Comparison of ENCODE assay signal across 8 cellular contexts in the genomic region with DNA sequence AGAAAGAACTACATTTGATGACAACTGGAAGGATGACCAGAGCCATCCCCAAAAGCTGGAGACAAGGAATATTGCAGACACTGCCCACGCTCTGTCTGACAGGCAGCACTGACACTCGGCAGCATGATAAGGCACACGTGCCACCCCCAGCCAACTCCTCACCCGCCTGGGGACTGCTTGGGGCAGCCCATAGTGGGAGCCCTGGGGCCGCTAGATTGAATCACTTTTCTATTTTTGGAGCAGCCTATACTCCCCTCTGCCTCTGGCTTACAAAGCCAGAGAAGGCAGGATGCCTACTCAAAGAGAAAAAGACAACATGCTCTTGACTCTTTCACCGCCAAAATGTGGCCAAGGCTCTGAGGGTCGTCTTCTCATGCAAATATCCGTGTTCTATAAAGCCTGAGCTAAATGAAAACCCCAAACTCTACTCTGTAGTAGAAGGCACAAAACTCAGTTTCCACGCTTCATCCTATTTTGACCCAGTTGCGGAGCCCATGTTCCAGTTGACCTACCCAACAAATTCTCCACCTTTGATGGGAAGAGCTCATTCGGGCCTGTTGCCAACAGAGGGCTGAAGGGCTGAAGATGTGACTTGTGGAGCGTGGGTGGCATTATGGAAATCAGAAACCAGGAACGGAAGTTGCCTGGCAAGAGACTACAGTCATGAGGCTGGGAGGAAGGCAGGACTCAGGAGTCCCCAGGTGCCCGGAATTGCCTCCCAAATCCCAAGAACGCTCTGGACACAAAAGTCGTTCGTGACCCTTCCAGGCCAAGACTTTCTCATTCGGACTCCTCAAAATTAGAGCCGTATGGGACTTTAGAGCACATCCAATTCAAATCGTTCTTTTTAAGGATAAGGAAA. TPM values are rescaled to one million over a fixed set of nuclear protein-coding genes. Genes with fewer than 3 reads are reported as not detected.
A peak's percentile ranks its signal among the peaks of the same experiment; 100 is the strongest.
DNase-seq lines count a peak whose midpoint lies in the region; ATAC-seq and TF ChIP-seq lines count a peak whose summit lies in the region.

No MANE protein-coding gene starts in this region.

- peak overlapping the region; percentile 73 for H3K27ac ChIP-seq in Karpas-422 (ENCODE audit: low read length)
- H3K27ac ChIP-seq in epithelial cell of prostate: peak overlapping the region; percentile 87
- H3K27ac ChIP-seq in tibial nerve: peak overlapping the region in 3 of 4 donors; percentile 88 to 92 (median 91)

- TF ChIP-seq CTCF in natural killer cell (IDR thresholded peaks at IDR 0.05): no peak
- no peak for TF ChIP-seq CTCF in tibial nerve (IDR thresholded peaks at IDR 0.05)

- 14 to 16% methylated on average over 20 of the region's 20 CpGs for WGBS in tibial nerve, 2 donors

- H3K79me2 ChIP-seq in Karpas-422 (ENCODE audit: low read length): peaks cover 63% of the 10 kb centered on the region

- TF ChIP-seq POLR2A in tibial nerve (IDR thresholded peaks at IDR 0.05): no peak

- no peak overlapping the region for H2AFZ ChIP-seq in Karpas-422 (ENCODE audit: low read length)

- DNase-seq in AG08395 (ENCODE audit: low spot score) (peak; percentile 50), Karpas-422 (peak; percentile 79), epithelial cell of prostate (ENCODE audit: low read depth, low spot score) (no peak), natural killer cell (no peak), tibial nerve (ENCODE audit: low spot score in 2 of 2) (no peak)
- DNase-seq in activated CD4-positive, alpha-beta T cell treated with anti-CD3 and anti-CD28 coated beads for 4 hours: peak; percentile 18 to 30

- H4K20me1 ChIP-seq in Karpas-422 (ENCODE audit: insufficient read depth, low read depth, low read length): peaks cover 25% of the 10 kb centered on the region; the same call in 1 of the 2 replicates

- peak overlapping the region; percentile 95 to 97 for H3K27ac Mint-ChIP-seq in natural killer cell

- no peak for TF ChIP-seq EP300 in tibial nerve (IDR thresholded peaks at IDR 0.05)

- peak; percentile 42 for ATAC-seq in GM18519 (IDR thresholded peaks at IDR 0.05; ENCODE audit: low FRiP score, unreplicated experiment)
- ATAC-seq in natural killer cell: peak in 1 of 3 donors; percentile 22
- ATAC-seq in GM21381 (IDR thresholded peaks at IDR 0.05; ENCODE audit: unreplicated experiment): no peak

- H3K27me3 ChIP-seq in Karpas-422 (ENCODE audit: low read length): no peaks in the 10 kb centered on the region
- no peaks in the 10 kb centered on the region for H3K27me3 ChIP-seq in tibial nerve

- H3K9me2 ChIP-seq in Karpas-422 (replicated peaks; ENCODE audit: insufficient read depth, low read length): no peaks in the 10 kb centered on the region

- peaks cover 24% of the 10 kb centered on the region for H3K4me1 ChIP-seq in Karpas-422 (ENCODE audit: low read length)
- peaks cover 0 to 47% (median 16%) of the 10 kb centered on the region in 4 donors for H3K4me1 ChIP-seq in tibial nerve

- H3K36me3 Mint-ChIP-seq in natural killer cell: peaks cover 8% of the 10 kb centered on the region

- no peaks in the 10 kb centered on the region for H3K9me3 ChIP-seq in Karpas-422 (ENCODE audit: low read length)
- H3K9me3 ChIP-seq in tibial nerve: no peaks in the 10 kb centered on the region

- H3K4me3 Mint-ChIP-seq in natural killer cell: peak overlapping the region; percentile 98

- intact Hi-C loops in natural killer cell (cut with micrococcal nuclease): loop anchor here (5.0 kb wide), 1 partner anchor 446 kb away; a partner anchor contains a TSS

- H3K4me3 ChIP-seq in Karpas-422 (ENCODE audit: low read length): peak overlapping the region; percentile 74
- peak overlapping the region; percentile 65 to 94 (median 78) for H3K4me3 ChIP-seq in tibial nerve

- peaks cover 31% of the 10 kb centered on the region; the same call in 1 of the 2 replicates for H3K36me3 ChIP-seq in Karpas-422 (ENCODE audit: insufficient read depth, low read length)
- peaks cover 0 to 39% (median 12%) of the 10 kb centered on the region in 3 donors for H3K36me3 ChIP-seq in tibial nerve

- peaks cover 43 to 45% of the 10 kb centered on the region in 2 donors for H3K4me1 Mint-ChIP-seq in natural killer cell

- H3K27me3 Mint-ChIP-seq in natural killer cell (ENCODE audit: low read depth in 2 of 2): no peaks in the 10 kb centered on the region

- peak overlapping the region; percentile 94 for H3K9ac ChIP-seq in Karpas-422 (ENCODE audit: low read length)

- H3K9me3 Mint-ChIP-seq in natural killer cell: no peaks in the 10 kb centered on the region

- peak overlapping the region; percentile 70 for H3K4me2 ChIP-seq in Karpas-422 (ENCODE audit: low read depth, low read length, poor library complexity, severe bottlenecking)

RNA-seq across cellular contexts. Expression of a gene that starts 1.1 kb away (rescaled TPM):
- total RNA-seq in Karpas-422 (2014; rRNA removed; shearing (Covaris generic); ENCODE audit: low replicate concordance): 53.7 and 64.6 TPM in 2 replicates
- total RNA-seq in natural killer cell (10 to 100 TPM; 76.7 to 93.9 (median 87.6) TPM), tibial nerve (10 to 100 TPM; 58.0 to 85.8 (median 67.5) TPM)

RNA-seq across cellular contexts. Expression of a gene that starts 2.6 kb away (rescaled TPM):
- total RNA-seq in Karpas-422 (2014; rRNA removed; shearing (Covaris generic); ENCODE audit: low replicate concordance): 6.1 and 9.8 TPM in 2 replicates
- 1 to 10 TPM; 3.3 to 5.8 (median 5.0) TPM for total RNA-seq in natural killer cell
- 1 to 10 TPM; 1.7 to 4.5 (median 3.1) TPM for total RNA-seq in tibial nerve

RNA-seq across cellular contexts. Expression of a gene that starts 14.0 kb away (rescaled TPM):
- 17.7 and 39.1 TPM in 2 replicates for total RNA-seq in Karpas-422 (2014; rRNA removed; shearing (Covaris generic); ENCODE audit: low replicate concordance)
- total RNA-seq in natural killer cell (10 to 100 TPM; 22.9 to 29.1 (median 26.8) TPM), tibial nerve (10 to 100 TPM; 30.8 to 45.9 (median 42.1) TPM)

RNA-seq across cellular contexts. Expression of a gene that starts 17.6 kb away (rescaled TPM):
- total RNA-seq in Karpas-422 (2014; rRNA removed; shearing (Covaris generic); ENCODE audit: low replicate concordance): not detected in 2 replicates
- under 1 TPM in 1 of 3 donors, not detected in 2; 0.42 TPM for total RNA-seq in natural killer cell
- not detected for total RNA-seq in tibial nerve

RNA-seq across cellular contexts. Expression of a gene that starts 33.7 kb away (rescaled TPM):
- total RNA-seq in Karpas-422 (2014; rRNA removed; shearing (Covaris generic); ENCODE audit: low replicate concordance): 7.6 and 10.0 TPM in 2 replicates
- total RNA-seq in natural killer cell (1 to 10 TPM; 2.6 to 5.5 (median 3.5) TPM), tibial nerve (10 to 100 TPM; 26.4 to 44.6 (median 31.2) TPM)

Comparison
In these comparisons a context has a peak if more than half of its experiments do, and no peak if none do; other contexts are left out.
1. DNase-seq: peak in AG08395 (single experiment), Karpas-422 (single experiment) and activated CD4-positive, alpha-beta T cell treated with anti-CD3 and anti-CD28 coated beads for 4 hours (2 of 2); none in epithelial cell of prostate (single experiment), natural killer cell (single experiment) and tibial nerve (0 of 2).
2. Peak in every context shown above with its lines, with median percentiles within 50 percentile points of each other: H3K27ac ChIP-seq.